In the genomic region with DNA sequence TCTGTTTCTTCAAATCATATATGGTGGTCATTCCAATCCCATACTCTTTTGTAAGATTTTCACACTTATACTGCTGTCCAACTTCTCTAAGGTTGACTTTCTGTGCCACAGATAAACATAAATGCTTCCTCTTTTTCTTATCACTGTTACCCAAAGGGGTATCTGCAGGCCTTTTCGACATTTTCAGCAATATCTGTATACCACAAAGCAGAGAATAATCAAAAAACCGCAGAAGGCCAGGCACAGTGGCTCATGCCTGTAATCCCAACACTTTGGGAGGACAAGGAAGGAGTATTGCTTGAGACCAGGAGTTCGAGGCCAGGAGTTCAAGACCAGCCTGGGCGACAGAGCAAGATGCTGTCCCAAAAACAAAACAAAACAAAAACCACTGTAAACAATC, we compare ENCODE assay signal across 1 cellular context.
TF ChIP-seq lines count a peak whose summit lies in the region.

No MANE protein-coding gene starts in this region.

TF ChIP-seq in K562, 482 proteins besides CTCF, POLR2A, EP300 and RAD21 (continued from another document):
- TF ChIP-seq, protein P1, sequence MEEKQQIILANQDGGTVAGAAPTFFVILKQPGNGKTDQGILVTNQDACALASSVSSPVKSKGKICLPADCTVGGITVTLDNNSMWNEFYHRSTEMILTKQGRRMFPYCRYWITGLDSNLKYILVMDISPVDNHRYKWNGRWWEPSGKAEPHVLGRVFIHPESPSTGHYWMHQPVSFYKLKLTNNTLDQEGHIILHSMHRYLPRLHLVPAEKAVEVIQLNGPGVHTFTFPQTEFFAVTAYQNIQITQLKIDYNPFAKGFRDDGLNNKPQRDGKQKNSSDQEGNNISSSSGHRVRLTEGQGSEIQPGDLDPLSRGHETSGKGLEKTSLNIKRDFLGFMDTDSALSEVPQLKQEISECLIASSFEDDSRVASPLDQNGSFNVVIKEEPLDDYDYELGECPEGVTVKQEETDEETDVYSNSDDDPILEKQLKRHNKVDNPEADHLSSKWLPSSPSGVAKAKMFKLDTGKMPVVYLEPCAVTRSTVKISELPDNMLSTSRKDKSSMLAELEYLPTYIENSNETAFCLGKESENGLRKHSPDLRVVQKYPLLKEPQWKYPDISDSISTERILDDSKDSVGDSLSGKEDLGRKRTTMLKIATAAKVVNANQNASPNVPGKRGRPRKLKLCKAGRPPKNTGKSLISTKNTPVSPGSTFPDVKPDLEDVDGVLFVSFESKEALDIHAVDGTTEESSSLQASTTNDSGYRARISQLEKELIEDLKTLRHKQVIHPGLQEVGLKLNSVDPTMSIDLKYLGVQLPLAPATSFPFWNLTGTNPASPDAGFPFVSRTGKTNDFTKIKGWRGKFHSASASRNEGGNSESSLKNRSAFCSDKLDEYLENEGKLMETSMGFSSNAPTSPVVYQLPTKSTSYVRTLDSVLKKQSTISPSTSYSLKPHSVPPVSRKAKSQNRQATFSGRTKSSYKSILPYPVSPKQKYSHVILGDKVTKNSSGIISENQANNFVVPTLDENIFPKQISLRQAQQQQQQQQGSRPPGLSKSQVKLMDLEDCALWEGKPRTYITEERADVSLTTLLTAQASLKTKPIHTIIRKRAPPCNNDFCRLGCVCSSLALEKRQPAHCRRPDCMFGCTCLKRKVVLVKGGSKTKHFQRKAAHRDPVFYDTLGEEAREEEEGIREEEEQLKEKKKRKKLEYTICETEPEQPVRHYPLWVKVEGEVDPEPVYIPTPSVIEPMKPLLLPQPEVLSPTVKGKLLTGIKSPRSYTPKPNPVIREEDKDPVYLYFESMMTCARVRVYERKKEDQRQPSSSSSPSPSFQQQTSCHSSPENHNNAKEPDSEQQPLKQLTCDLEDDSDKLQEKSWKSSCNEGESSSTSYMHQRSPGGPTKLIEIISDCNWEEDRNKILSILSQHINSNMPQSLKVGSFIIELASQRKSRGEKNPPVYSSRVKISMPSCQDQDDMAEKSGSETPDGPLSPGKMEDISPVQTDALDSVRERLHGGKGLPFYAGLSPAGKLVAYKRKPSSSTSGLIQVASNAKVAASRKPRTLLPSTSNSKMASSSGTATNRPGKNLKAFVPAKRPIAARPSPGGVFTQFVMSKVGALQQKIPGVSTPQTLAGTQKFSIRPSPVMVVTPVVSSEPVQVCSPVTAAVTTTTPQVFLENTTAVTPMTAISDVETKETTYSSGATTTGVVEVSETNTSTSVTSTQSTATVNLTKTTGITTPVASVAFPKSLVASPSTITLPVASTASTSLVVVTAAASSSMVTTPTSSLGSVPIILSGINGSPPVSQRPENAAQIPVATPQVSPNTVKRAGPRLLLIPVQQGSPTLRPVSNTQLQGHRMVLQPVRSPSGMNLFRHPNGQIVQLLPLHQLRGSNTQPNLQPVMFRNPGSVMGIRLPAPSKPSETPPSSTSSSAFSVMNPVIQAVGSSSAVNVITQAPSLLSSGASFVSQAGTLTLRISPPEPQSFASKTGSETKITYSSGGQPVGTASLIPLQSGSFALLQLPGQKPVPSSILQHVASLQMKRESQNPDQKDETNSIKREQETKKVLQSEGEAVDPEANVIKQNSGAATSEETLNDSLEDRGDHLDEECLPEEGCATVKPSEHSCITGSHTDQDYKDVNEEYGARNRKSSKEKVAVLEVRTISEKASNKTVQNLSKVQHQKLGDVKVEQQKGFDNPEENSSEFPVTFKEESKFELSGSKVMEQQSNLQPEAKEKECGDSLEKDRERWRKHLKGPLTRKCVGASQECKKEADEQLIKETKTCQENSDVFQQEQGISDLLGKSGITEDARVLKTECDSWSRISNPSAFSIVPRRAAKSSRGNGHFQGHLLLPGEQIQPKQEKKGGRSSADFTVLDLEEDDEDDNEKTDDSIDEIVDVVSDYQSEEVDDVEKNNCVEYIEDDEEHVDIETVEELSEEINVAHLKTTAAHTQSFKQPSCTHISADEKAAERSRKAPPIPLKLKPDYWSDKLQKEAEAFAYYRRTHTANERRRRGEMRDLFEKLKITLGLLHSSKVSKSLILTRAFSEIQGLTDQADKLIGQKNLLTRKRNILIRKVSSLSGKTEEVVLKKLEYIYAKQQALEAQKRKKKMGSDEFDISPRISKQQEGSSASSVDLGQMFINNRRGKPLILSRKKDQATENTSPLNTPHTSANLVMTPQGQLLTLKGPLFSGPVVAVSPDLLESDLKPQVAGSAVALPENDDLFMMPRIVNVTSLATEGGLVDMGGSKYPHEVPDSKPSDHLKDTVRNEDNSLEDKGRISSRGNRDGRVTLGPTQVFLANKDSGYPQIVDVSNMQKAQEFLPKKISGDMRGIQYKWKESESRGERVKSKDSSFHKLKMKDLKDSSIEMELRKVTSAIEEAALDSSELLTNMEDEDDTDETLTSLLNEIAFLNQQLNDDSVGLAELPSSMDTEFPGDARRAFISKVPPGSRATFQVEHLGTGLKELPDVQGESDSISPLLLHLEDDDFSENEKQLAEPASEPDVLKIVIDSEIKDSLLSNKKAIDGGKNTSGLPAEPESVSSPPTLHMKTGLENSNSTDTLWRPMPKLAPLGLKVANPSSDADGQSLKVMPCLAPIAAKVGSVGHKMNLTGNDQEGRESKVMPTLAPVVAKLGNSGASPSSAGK (IDR thresholded peaks at IDR 0.05), result peak; percentile 17; the same call in 1 of the 2 replicates
- TF ChIP-seq, protein P2, sequence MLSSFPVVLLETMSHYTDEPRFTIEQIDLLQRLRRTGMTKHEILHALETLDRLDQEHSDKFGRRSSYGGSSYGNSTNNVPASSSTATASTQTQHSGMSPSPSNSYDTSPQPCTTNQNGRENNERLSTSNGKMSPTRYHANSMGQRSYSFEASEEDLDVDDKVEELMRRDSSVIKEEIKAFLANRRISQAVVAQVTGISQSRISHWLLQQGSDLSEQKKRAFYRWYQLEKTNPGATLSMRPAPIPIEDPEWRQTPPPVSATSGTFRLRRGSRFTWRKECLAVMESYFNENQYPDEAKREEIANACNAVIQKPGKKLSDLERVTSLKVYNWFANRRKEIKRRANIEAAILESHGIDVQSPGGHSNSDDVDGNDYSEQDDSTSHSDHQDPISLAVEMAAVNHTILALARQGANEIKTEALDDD (IDR thresholded peaks at IDR 0.05), result no peak
- no peak for TF ChIP-seq CBX8 (IDR thresholded peaks at IDR 0.05; ENCODE audit: borderline replicate concordance, extremely low read depth, low read depth, low read length, poor library complexity, severe bottlenecking)
- TF ChIP-seq RBM22 (IDR thresholded peaks at IDR 0.05; ENCODE audit: low read depth, low read length, poor library complexity, severe bottlenecking), result no peak
- no peak for TF ChIP-seq LCOR (CRISPR knock-in tag; IDR thresholded peaks at IDR 0.05)
- 0 out of 2 replicates have a peak, but pooled peaks have one; percentile 53 for TF ChIP-seq SMAD3 (CRISPR knock-in tag; conservative IDR thresholded peaks at IDR 0.05)
- TF ChIP-seq CSDE1 (IDR thresholded peaks at IDR 0.05), result no peak
- TF ChIP-seq FOXP1 (CRISPR knock-in tag; IDR thresholded peaks at IDR 0.05), result no peak
- TF ChIP-seq NR3C1 (CRISPR knock-in tag; IDR thresholded peaks at IDR 0.05), result no peak
- peak; percentile 27 to 93; a peak in 2 of 4 replicates for TF ChIP-seq HDAC1 (IDR thresholded peaks at IDR 0.05)
- no peak for TF ChIP-seq CHCHD3 (CRISPR knock-in tag; IDR thresholded peaks at IDR 0.05)
- TF ChIP-seq, protein P3, sequence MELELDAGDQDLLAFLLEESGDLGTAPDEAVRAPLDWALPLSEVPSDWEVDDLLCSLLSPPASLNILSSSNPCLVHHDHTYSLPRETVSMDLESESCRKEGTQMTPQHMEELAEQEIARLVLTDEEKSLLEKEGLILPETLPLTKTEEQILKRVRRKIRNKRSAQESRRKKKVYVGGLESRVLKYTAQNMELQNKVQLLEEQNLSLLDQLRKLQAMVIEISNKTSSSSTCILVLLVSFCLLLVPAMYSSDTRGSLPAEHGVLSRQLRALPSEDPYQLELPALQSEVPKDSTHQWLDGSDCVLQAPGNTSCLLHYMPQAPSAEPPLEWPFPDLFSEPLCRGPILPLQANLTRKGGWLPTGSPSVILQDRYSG (tag; conservative IDR thresholded peaks at IDR 0.05; ENCODE audit: low read depth), result 0 out of 2 replicates have a peak, but pooled peaks have one; percentile 29
- no peak for TF ChIP-seq CREM (IDR thresholded peaks at IDR 0.05; ENCODE audit: low read depth)
- no peak for TF ChIP-seq ZNF354B (CRISPR knock-in tag; IDR thresholded peaks at IDR 0.05)
- TF ChIP-seq, protein P4, sequence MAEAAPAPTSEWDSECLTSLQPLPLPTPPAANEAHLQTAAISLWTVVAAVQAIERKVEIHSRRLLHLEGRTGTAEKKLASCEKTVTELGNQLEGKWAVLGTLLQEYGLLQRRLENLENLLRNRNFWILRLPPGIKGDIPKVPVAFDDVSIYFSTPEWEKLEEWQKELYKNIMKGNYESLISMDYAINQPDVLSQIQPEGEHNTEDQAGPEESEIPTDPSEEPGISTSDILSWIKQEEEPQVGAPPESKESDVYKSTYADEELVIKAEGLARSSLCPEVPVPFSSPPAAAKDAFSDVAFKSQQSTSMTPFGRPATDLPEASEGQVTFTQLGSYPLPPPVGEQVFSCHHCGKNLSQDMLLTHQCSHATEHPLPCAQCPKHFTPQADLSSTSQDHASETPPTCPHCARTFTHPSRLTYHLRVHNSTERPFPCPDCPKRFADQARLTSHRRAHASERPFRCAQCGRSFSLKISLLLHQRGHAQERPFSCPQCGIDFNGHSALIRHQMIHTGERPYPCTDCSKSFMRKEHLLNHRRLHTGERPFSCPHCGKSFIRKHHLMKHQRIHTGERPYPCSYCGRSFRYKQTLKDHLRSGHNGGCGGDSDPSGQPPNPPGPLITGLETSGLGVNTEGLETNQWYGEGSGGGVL (CRISPR knock-in tag; IDR thresholded peaks at IDR 0.05), result no peak
- TF ChIP-seq MTA1 (IDR thresholded peaks at IDR 0.05; ENCODE audit: borderline replicate concordance), result peak; percentile 78; the same call in 1 of the 2 replicates
